ENCODE assay signal across 9 cellular contexts in the genomic region with DNA sequence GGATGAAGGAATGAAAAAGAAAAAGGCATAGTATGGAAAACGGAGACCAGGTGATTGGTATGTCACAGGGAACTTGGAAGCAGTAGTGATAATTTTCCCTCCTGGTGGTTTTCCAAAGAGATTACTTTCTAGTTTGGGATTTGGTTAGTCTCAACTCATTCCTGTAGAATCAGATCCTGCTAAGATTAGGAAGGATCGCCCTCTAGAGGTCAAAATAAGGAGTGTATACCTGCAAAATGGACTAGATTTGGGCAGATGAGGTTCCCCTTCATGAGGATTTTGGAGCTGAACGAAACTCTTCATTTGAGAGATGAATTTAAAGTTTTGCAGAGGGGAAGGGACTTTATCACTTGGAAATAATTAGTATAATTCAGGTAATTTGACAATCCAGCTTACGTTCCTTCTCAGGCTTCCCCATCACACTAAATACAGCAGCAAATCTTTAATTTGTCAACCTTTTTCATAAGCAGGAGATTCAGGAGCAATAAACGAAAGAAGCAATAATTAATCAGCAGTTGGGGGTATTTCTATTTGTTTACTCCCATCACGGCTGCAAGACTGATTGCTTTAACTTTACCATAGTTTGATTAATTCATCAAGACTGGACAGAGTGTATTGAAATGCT.
DNase-seq lines count a peak whose midpoint lies in the region; ATAC-seq and TF ChIP-seq lines count a peak whose summit lies in the region.
"Had no signal": no experiment of that assay in that cellular context is flagged by ENCODE, and none has a peak within 500 bp of the region (broad histone marks: within the 10 kb centered on the region; RNA-seq: fewer than 3 reads in every experiment).

No MANE protein-coding gene starts in this region.

- no peaks in the 10 kb centered on the region for H3K9me3 ChIP-seq in CD4-positive, alpha-beta memory T cell (ENCODE audit: control insufficient read depth in 1 of 2, low read length in 2 of 2)
- H3K9me3 ChIP-seq in Panc1 (ENCODE audit: control insufficient read depth, insufficient read depth, low read depth, low read length): no peaks in the 10 kb centered on the region
- H3K9me3 ChIP-seq: SJSA1 had no signal

- no peaks in the 10 kb centered on the region for H3K27me3 ChIP-seq in CD4-positive, alpha-beta memory T cell (ENCODE audit: insufficient read depth, low read length)
- no peaks in the 10 kb centered on the region for H3K27me3 ChIP-seq in Panc1 (ENCODE audit: control insufficient read depth, insufficient read depth, low read length)
- H3K27me3 ChIP-seq: SJSA1 had no signal

- no peaks in the 10 kb centered on the region for H3K36me3 ChIP-seq in CD4-positive, alpha-beta memory T cell (ENCODE audit: insufficient read depth, low read length)
- no peaks in the 10 kb centered on the region for H3K36me3 ChIP-seq in Panc1 (ENCODE audit: control insufficient read depth, insufficient read depth, low read length)
- H3K36me3 ChIP-seq: SJSA1 had no signal

- in situ Hi-C loops in Panc1 (cut with HindIII; ENCODE audit: low pct_unique_long_range_greater_than_20kb, low sequenced_read_pairs): no loop called here

- no peaks in the 10 kb centered on the region for H3K36me3 Mint-ChIP-seq in CD4-positive, alpha-beta memory T cell

- TF ChIP-seq CTCF in Panc1 (IDR thresholded peaks at IDR 0.05): peak; percentile 78

- peaks cover 0 to under 1% (median 0%) of the 10 kb centered on the region in 8 donors for H3K9me3 Mint-ChIP-seq in CD4-positive, alpha-beta memory T cell

- CTCF ChIA-PET in CD4-positive, alpha-beta memory T cell (lab: Charles Lee; ENCODE audit: partially characterized antibody): interaction anchor here (0.6 to 13.7 kb wide), 25 partner anchors 9 to 681 kb away, joined by 3 to 218 read pairs (median 4); a partner anchor contains a TSS
- CTCF ChIA-PET in Panc1 (lab: Charles Lee): interaction anchor here (0.5 to 0.6 kb wide), 2 partner anchors 67 to 138 kb away, joined by 3 to 7 read pairs; no protein-coding TSS in a partner anchor

- peak in 4 of 5 donors; percentile 49 to 51 (median 50) for DNase-seq in CD4-positive, alpha-beta memory T cell
- DNase-seq in HuH-7 (ENCODE audit: low spot score) (peak; percentile 64), Panc1 (ENCODE audit: low read depth, low spot score) (peak; percentile 38), dermis microvascular lymphatic vessel endothelial cell (ENCODE audit: low read depth in 2 of 2) (peak; percentile 36 to 54), lung microvascular endothelial cell (ENCODE audit: low read depth in 2 of 2) (peak; percentile 52 to 64)
- DNase-seq in activated CD4-positive, CD25-positive, alpha-beta regulatory T cell treated with anti-CD3 and anti-CD28 coated beads, Interleukin-2, amount 50 U/mL, for 72 hours: no peak

- intact Hi-C loops in CD4-positive, alpha-beta memory T cell (cut with micrococcal nuclease): loop anchor here (1.0 to 10.0 kb wide), 3 partner anchors 166 to 658 kb away; no protein-coding TSS in a partner anchor
- intact Hi-C loops in Panc1 (cut with micrococcal nuclease; ENCODE audit: unreplicated experiment): loop anchor here (2.0 to 5.0 kb wide), 2 partner anchors 126 to 294 kb away; no protein-coding TSS in a partner anchor

- no peak overlapping the region for H3K4me3 ChIP-seq in CD4-positive, alpha-beta memory T cell (ENCODE audit: low read length in 2 of 2)
- H3K4me3 ChIP-seq in Panc1 (ENCODE audit: low read depth in 2 of 2, low read length in 2 of 2): no peak overlapping the region
- H3K4me3 ChIP-seq: SJSA1 had no signal

- no peak overlapping the region for H3K4me3 Mint-ChIP-seq in CD4-positive, alpha-beta memory T cell

- POLR2A ChIA-PET in CD4-positive, alpha-beta memory T cell (lab: Charles Lee; ENCODE audit: partially characterized antibody): no interaction called here
- POLR2A ChIA-PET in Panc1 (lab: Charles Lee): interaction anchor here (0.6 kb wide), 1 partner anchor 168 kb away, joined by 14 read pairs; no protein-coding TSS in a partner anchor

- peak overlapping the region in 1 of 7 donors; percentile 4 for H3K27ac Mint-ChIP-seq in CD4-positive, alpha-beta memory T cell

- no peak overlapping the region for H3K27ac ChIP-seq in CD4-positive, alpha-beta memory T cell (ENCODE audit: low read depth, low read length)
- peak overlapping the region; percentile 58 for H3K27ac ChIP-seq in Panc1 (ENCODE audit: low read length)
- H3K27ac ChIP-seq: SJSA1 had no signal

- BruUV-seq in Panc1 (replicated peaks; lab: Mats Ljungman, UMichigan): no TSS peak

- H3K4me1 Mint-ChIP-seq in CD4-positive, alpha-beta memory T cell: peaks cover 0 to 3% (median under 1%) of the 10 kb centered on the region in 4 donors

- peaks cover 3 to 9% of the 10 kb centered on the region in 2 donors for H3K27me3 Mint-ChIP-seq in CD4-positive, alpha-beta memory T cell

- ATAC-seq in GM18868 (IDR thresholded peaks at IDR 0.05; ENCODE audit: unreplicated experiment): peak; percentile 72
- ATAC-seq in Panc1: peak; percentile 91
- ATAC-seq in HG02571 (IDR thresholded peaks at IDR 0.05; ENCODE audit: unreplicated experiment): no peak

- no peaks in the 10 kb centered on the region for H3K4me1 ChIP-seq in CD4-positive, alpha-beta memory T cell (ENCODE audit: insufficient read depth, low read length)
- peaks cover 3% of the 10 kb centered on the region for H3K4me1 ChIP-seq in Panc1 (ENCODE audit: control insufficient read depth, insufficient read depth, low read length)
- H3K4me1 ChIP-seq: SJSA1 had no signal
